ENCODE assay signal across 1 cellular context in the genomic region with DNA sequence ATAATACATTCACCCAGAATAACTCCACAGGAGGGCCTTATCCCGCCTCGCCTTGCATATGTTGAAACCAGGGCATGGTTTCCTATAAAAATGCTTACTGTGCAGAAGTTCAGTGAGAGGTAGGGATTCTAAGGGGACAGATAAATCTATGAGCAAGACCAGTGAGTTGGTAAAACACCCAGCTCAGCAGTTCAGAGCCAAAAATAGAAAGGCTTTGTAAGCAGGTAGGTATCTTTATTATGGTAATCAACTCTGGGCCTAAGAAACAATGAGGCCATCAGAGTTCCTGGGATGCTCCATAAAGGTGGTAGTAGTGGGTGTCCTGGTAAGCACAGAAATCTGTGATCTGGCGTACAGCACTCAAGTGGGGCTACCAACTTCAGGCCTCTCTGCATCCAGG.
TF ChIP-seq lines count a peak whose summit lies in the region.

No MANE protein-coding gene starts in this region.

TF ChIP-seq in GM23338, 12 proteins besides CTCF, POLR2A, EP300 and RAD21 (continued from another document):
- TF ChIP-seq ZNF462 (CRISPR knock-in tag; IDR thresholded peaks at IDR 0.05) (peak; percentile 91), CREB1 (CRISPR knock-in tag; IDR thresholded peaks at IDR 0.05; ENCODE audit: low read depth) (no peak), NANOG (IDR thresholded peaks at IDR 0.05; ENCODE audit: borderline replicate concordance) (peak; percentile 56)
TF ChIP-seq in GM23338: peak in this region for 2.
